Comparison of ENCODE assay signal across 10 cellular contexts in the genomic region with DNA sequence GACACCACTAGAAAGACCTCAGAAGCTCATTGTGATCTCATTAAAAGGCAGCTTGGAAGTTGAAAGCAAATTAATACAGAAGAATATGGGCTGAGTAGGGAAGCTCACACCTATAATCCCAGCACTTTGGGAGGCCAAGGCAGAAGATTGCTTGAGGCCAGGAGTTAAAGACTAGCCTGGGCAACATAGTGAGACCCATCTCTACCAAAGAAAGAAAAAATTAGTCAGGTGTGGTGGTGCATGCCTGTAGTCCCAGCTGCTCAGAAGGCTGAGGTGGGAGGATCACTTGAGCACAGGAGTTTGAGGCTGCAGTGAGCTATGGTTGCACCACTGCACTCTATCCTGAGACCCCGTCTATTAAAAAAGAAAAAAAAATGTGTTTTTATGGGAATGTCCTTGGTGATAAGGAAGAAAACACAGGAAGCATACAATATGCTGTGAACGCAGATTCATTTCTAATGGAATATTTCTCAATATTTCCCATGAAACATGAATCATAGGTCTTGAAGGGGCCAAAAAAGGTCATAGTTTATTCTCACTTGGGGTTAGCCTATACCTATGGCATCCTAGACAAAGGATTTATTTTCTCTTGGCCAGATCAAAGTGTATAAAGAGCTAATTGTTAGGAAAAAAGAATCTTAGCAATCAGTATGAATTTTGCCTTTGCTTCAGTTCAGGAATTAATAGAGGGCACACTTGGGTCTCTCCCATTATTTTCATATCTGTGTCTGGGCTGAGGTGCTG.
DNase-seq lines count a peak whose midpoint lies in the region; ATAC-seq and TF ChIP-seq lines count a peak whose summit lies in the region.
"Had no signal": no experiment of that assay in that cellular context is flagged by ENCODE, and none has a peak within 500 bp of the region (broad histone marks: within the 10 kb centered on the region; RNA-seq: fewer than 3 reads in every experiment).

No MANE protein-coding gene starts in this region.

- peaks cover 53% of the 10 kb centered on the region for H3K4me1 Mint-ChIP-seq in activated CD4-positive, alpha-beta T cell treated with anti-CD3 and anti-CD28 coated beads, Interleukin-2, amount 10 ng/mL, durations not matched to agents 24 days and 14 days
- H3K4me1 Mint-ChIP-seq in central memory CD8-positive, alpha-beta T cell: peaks cover 47% of the 10 kb centered on the region
- peaks cover 60% of the 10 kb centered on the region for H3K4me1 Mint-ChIP-seq in type B pancreatic cell (ENCODE audit: unreplicated experiment)

- TF ChIP-seq CTCF in lung (IDR thresholded peaks at IDR 0.05; ENCODE audit: control extremely low read depth, extremely low read depth) (no peak), type B pancreatic cell (conservative IDR thresholded peaks at IDR 0.05) (no peak), BE2C (IDR thresholded peaks at IDR 0.05; ENCODE audit: low read depth, low read length) (no peak)

- 28 to 32% methylated on average over 2 of the region's 2 CpGs for WGBS in lung, 2 donors

- H3K36me3 Mint-ChIP-seq in activated CD4-positive, alpha-beta T cell treated with anti-CD3 and anti-CD28 coated beads, Interleukin-2, amount 10 ng/mL, durations not matched to agents 24 days and 14 days (ENCODE audit: low read depth): peaks cover 12% of the 10 kb centered on the region
- peaks cover under 1% of the 10 kb centered on the region for H3K36me3 Mint-ChIP-seq in central memory CD8-positive, alpha-beta T cell (ENCODE audit: insufficient read depth)
- peaks cover 21% of the 10 kb centered on the region for H3K36me3 Mint-ChIP-seq in type B pancreatic cell

- intact Hi-C loops in activated CD4-positive, alpha-beta T cell treated with anti-CD3 and anti-CD28 coated beads, Interleukin-2, amount 10 ng/mL, durations not matched to agents 24 days and 14 days (cut with micrococcal nuclease): loop anchor here (2.0 to 5.0 kb wide), 2 partner anchors 31 to 100 kb away; a partner anchor contains a TSS

- H3K27ac Mint-ChIP-seq in activated CD4-positive, alpha-beta T cell treated with anti-CD3 and anti-CD28 coated beads, Interleukin-2, amount 10 ng/mL, durations not matched to agents 24 days and 14 days: peak overlapping the region; percentile 45
- peak overlapping the region; percentile 52 for H3K27ac Mint-ChIP-seq in central memory CD8-positive, alpha-beta T cell (ENCODE audit: low read depth)
- peak overlapping the region; percentile 32 for H3K27ac Mint-ChIP-seq in type B pancreatic cell

- H3K27me3 Mint-ChIP-seq in activated CD4-positive, alpha-beta T cell treated with anti-CD3 and anti-CD28 coated beads, Interleukin-2, amount 10 ng/mL, durations not matched to agents 24 days and 14 days: no peaks in the 10 kb centered on the region
- no peaks in the 10 kb centered on the region for H3K27me3 Mint-ChIP-seq in central memory CD8-positive, alpha-beta T cell
- H3K27me3 Mint-ChIP-seq in type B pancreatic cell: no peaks in the 10 kb centered on the region

- H3K4me3 ChIP-seq in lung (no peak overlapping the region), BE2C (ENCODE audit: low read depth, low read length) (no peak overlapping the region)

- H3K27me3 ChIP-seq in lung (ENCODE audit: control insufficient read depth, insufficient read depth) (no peaks in the 10 kb centered on the region), BE2C (no peaks in the 10 kb centered on the region)

- H3K27ac ChIP-seq in lung (ENCODE audit: low read depth in 1 of 2, low read length in 1 of 2): peak overlapping the region; percentile 72 to 86

- H3K36me3 ChIP-seq in lung (ENCODE audit: control insufficient read depth in 2 of 2, insufficient read depth in 2 of 2, low read length in 2 of 2) (peaks cover 0 to 6% of the 10 kb centered on the region in 2 donors), BE2C (no peaks in the 10 kb centered on the region)

- H3K4me3 Mint-ChIP-seq in activated CD4-positive, alpha-beta T cell treated with anti-CD3 and anti-CD28 coated beads, Interleukin-2, amount 10 ng/mL, durations not matched to agents 24 days and 14 days: peak overlapping the region; percentile 1
- no peak overlapping the region for H3K4me3 Mint-ChIP-seq in central memory CD8-positive, alpha-beta T cell
- no peak overlapping the region for H3K4me3 Mint-ChIP-seq in type B pancreatic cell
- H3K4me3 Mint-ChIP-seq: naive B cell had no signal

- ATAC-seq in central memory CD8-positive, alpha-beta T cell (replicated peaks; ENCODE audit: extremely low read depth, poor library complexity, severe bottlenecking): no peak
- ATAC-seq in lung (ENCODE audit: insufficient read depth, low FRiP score) (no peak), HG03354 (IDR thresholded peaks at IDR 0.05; ENCODE audit: poor library complexity, severe bottlenecking, unreplicated experiment) (no peak)

- no peaks in the 10 kb centered on the region for H3K9me3 ChIP-seq in lung (ENCODE audit: control insufficient read depth in 2 of 2, insufficient read depth in 1 of 2, low read length in 1 of 2)
- no peaks in the 10 kb centered on the region for H3K9me3 ChIP-seq in BE2C

- H3K9me3 Mint-ChIP-seq in activated CD4-positive, alpha-beta T cell treated with anti-CD3 and anti-CD28 coated beads, Interleukin-2, amount 10 ng/mL, durations not matched to agents 24 days and 14 days: no peaks in the 10 kb centered on the region
- H3K9me3 Mint-ChIP-seq in central memory CD8-positive, alpha-beta T cell: no peaks in the 10 kb centered on the region
- no peaks in the 10 kb centered on the region for H3K9me3 Mint-ChIP-seq in type B pancreatic cell

- H3K4me1 ChIP-seq in lung (ENCODE audit: control insufficient read depth in 2 of 2, insufficient read depth in 2 of 2, low read length in 2 of 2) (peaks cover 19 to 61% of the 10 kb centered on the region in 2 donors), BE2C (peaks cover 19% of the 10 kb centered on the region)

- DNase-seq in activated CD4-positive, alpha-beta T cell treated with anti-CD3 and anti-CD28 coated beads, Interleukin-2, amount 10 ng/mL, durations not matched to agents 24 days and 14 days: no peak
- DNase-seq in activated CD4-positive, alpha-beta T cell treated with anti-CD3 and anti-CD28 coated beads, Interleukin-2, amount 50 U/mL, for 4 hours: no peak
- no peak for DNase-seq in central memory CD8-positive, alpha-beta T cell (ENCODE audit: low spot score in 2 of 2)
- DNase-seq in lung (ENCODE audit: low spot score): no peak
- DNase-seq in type B pancreatic cell (ENCODE audit: extremely low spot score, unreplicated experiment): no peak
- DNase-seq in BE2C: no peak
- DNase-seq in HUDEP-2 (lab: John Stamatoyannopoulos, UW; ENCODE audit: unreplicated experiment in 76 of 76): no peak
- DNase-seq: activated CD8-positive, alpha-beta memory T cell treated with anti-CD3 and anti-CD28 coated beads, Interleukin-2, amount 50 U/mL, for 48 hours; naive B cell had no signal
